In genomic region chr11:125561924-125562323, GRCh38 we compare ENCODE assay signal across 35 cellular contexts.
"Had no signal": no experiment of that assay in that cellular context is flagged by ENCODE, and none has a peak within 500 bp of the region (broad histone marks: within the 10 kb centered on the region; RNA-seq: fewer than 3 reads in every experiment).

No MANE protein-coding gene starts in this region.

- H3K36me3 ChIP-seq: MG63 had no signal

- H3K4me3 ChIP-seq: MG63 had no signal

- H3K27me3 ChIP-seq: MG63 had no signal

- H3K9me3 ChIP-seq: MG63 had no signal

- H3K4me2 ChIP-seq: KMS-11 had no signal

- DNase-seq: Karpas-422, Kasumi-1, MG63, MM.1S, NCI-H1048, NCI-H1092, NCI-H1092 treated with DMSO at 0.1 percent for 48 hours, NCI-H1105, NCI-H1105 treated with DMSO at 0.1 percent for 48 hours, NCI-H1417, NCI-H1417 treated with DMSO at 0.1 percent for 48 hours, NCI-H1436, NCI-H1436 treated with DMSO at 0.1 percent for 48 hours, NCI-H146, NCI-H1694, NCI-H1694 treated with DMSO at 0.1 percent for 48 hours, NCI-H187, NCI-H187 treated with DMSO at 0.1 percent for 48 hours, NCI-H1930, NCI-H2029, NCI-H2029 treated with DMSO at 0.1 percent for 48 hours, NCI-H2081, NCI-H2081 treated with DMSO at 0.1 percent for 48 hours, NCI-H2107, NCI-H2171, NCI-H2171 treated with DMSO at 0.1 percent for 48 hours, NCI-H2227 treated with DMSO at 0.1 percent for 48 hours, NCI-H226, NCI-H345, NCI-H446, NCI-H446 treated with DMSO at 0.1 percent for 48 hours, NCI-H510A, NCI-H510A treated with DMSO at 0.1 percent for 48 hours, NCI-H524 had no signal

- H3K9ac ChIP-seq: KMS-11 had no signal

- H3K27ac ChIP-seq: KMS-11 had no signal
